In genomic region chr2:172777431-172777830, GRCh38 we compare ENCODE assay signal across 26 cellular contexts.
"Had no signal": no experiment of that assay in that cellular context is flagged by ENCODE, and none has a peak within 500 bp of the region (broad histone marks: within the 10 kb centered on the region; RNA-seq: fewer than 3 reads in every experiment).

No MANE protein-coding gene starts in this region.

- H3K4me1 ChIP-seq: breast epithelium, Peyer's patch had no signal

- H3K36me3 Mint-ChIP-seq: activated CD4-positive, alpha-beta memory T cell treated with anti-CD3 and anti-CD28 coated beads for 36 hours; activated naive CD8-positive, alpha-beta T cell had no signal

- H3K36me3 ChIP-seq: breast epithelium, Peyer's patch had no signal

- H3K27ac Mint-ChIP-seq: activated CD4-positive, alpha-beta memory T cell treated with anti-CD3 and anti-CD28 coated beads for 36 hours; activated CD4-positive, alpha-beta T cell treated with anti-CD3 and anti-CD28 coated beads, Interleukin-2, amount 10 ng/mL, durations not matched to agents 7 days and 5 days; activated naive CD4-positive, alpha-beta T cell treated with anti-CD3 and anti-CD28 coated beads for 36 hours; activated naive CD8-positive, alpha-beta T cell; activated T-helper 17 cell treated with anti-CD3 and anti-CD28 coated beads, Interleukin-2, amount 50 U/mL, for 72 hours; T-helper 17 cell had no signal

- H3K4me3 ChIP-seq: breast epithelium, Peyer's patch had no signal

- H3K4me3 Mint-ChIP-seq: activated CD4-positive, alpha-beta memory T cell treated with anti-CD3 and anti-CD28 coated beads for 36 hours; activated CD4-positive, alpha-beta T cell treated with anti-CD3 and anti-CD28 coated beads, Interleukin-2, amount 10 ng/mL, durations not matched to agents 7 days and 5 days; activated naive CD4-positive, alpha-beta T cell treated with anti-CD3 and anti-CD28 coated beads for 36 hours; activated naive CD8-positive, alpha-beta T cell; activated T-helper 17 cell treated with anti-CD3 and anti-CD28 coated beads, Interleukin-2, amount 50 U/mL, for 72 hours; T-helper 17 cell had no signal

- DNase-seq: activated CD4-positive, alpha-beta memory T cell treated with anti-CD3 and anti-CD28 coated beads for 36 hours; activated CD4-positive, alpha-beta T cell treated with anti-CD3 and anti-CD28 coated beads, Interleukin-2, amount 10 ng/mL, durations not matched to agents 7 days and 5 days; activated CD4-positive, CD25-positive, alpha-beta regulatory T cell; activated CD8-positive, alpha-beta memory T cell treated with anti-CD3 and anti-CD28 coated beads for 24 hours; activated gamma-delta T cell; activated naive CD4-positive, alpha-beta T cell treated with anti-CD3 and anti-CD28 coated beads for 36 hours; activated T-cell treated with anti-CD3 and anti-CD28 coated beads for 4 hours; activated T-cell treated with anti-CD3 and anti-CD28 coated beads, Interleukin-2, amount 50 U/mL, for 48 hours; amygdala; caudate nucleus; MM.1S; NCI-H1105; NCI-H1436; NCI-H187 treated with DMSO at 0.1 percent for 48 hours; NCI-H2081 treated with DMSO at 0.1 percent for 48 hours; NCI-H446; NCI-H524; Peyer's patch; SHP77 treated with DMSO at 0.1 percent for 48 hours; T-helper 17 cell; T-helper 9 cell had no signal

- H3K9me3 ChIP-seq: breast epithelium, Peyer's patch had no signal

- ATAC-seq: activated T-helper 17 cell treated with anti-CD3 and anti-CD28 coated beads, Interleukin-2, amount 50 U/mL, for 72 hours; T-helper 17 cell had no signal

- FAIRE-seq: TTC549 had no signal

- H3K4me1 Mint-ChIP-seq: activated CD4-positive, alpha-beta T cell treated with anti-CD3 and anti-CD28 coated beads, Interleukin-2, amount 10 ng/mL, durations not matched to agents 7 days and 5 days; activated T-helper 17 cell treated with anti-CD3 and anti-CD28 coated beads, Interleukin-2, amount 50 U/mL, for 72 hours; T-helper 17 cell had no signal

- H3K27me3 ChIP-seq: breast epithelium, Peyer's patch had no signal

- H3K27ac ChIP-seq: breast epithelium, Peyer's patch, VCaP had no signal

- H3K27me3 Mint-ChIP-seq: activated CD4-positive, alpha-beta memory T cell treated with anti-CD3 and anti-CD28 coated beads for 36 hours had no signal

- H3K9me3 Mint-ChIP-seq: activated CD4-positive, alpha-beta memory T cell treated with anti-CD3 and anti-CD28 coated beads for 36 hours; activated CD4-positive, alpha-beta T cell treated with anti-CD3 and anti-CD28 coated beads, Interleukin-2, amount 10 ng/mL, durations not matched to agents 7 days and 5 days; activated naive CD4-positive, alpha-beta T cell treated with anti-CD3 and anti-CD28 coated beads for 36 hours; activated T-helper 17 cell treated with anti-CD3 and anti-CD28 coated beads, Interleukin-2, amount 50 U/mL, for 72 hours had no signal
